In genomic region chr3:100492059-100492809, GRCh38 we compare ENCODE assay signal across 8 cellular contexts. TPM values are rescaled to one million over a fixed set of nuclear protein-coding genes. Genes with fewer than 3 reads are reported as not detected.
DNase-seq lines count a peak whose midpoint lies in the region; ATAC-seq and TF ChIP-seq lines count a peak whose summit lies in the region.

TSS of gene TMEM45A (plus strand) at chr3:100492619. CDS start at chr3:100555212, 62,593 bp downstream.

- peak within 1 kb of the TSS; percentile 54 for H3K4me3 ChIP-seq in lung

- peak within 1 kb of the TSS; percentile 26 to 88 for H3K27ac ChIP-seq in lung (ENCODE audit: low read depth in 1 of 2, low read length in 1 of 2)

- CTCF ChIA-PET in activated CD8-positive, alpha-beta T cell treated with anti-CD3 and anti-CD28 coated beads for 36 hours (lab: Charles Lee): interaction anchor here (0.6 to 0.9 kb wide), 4 partner anchors 11 to 99 kb away, joined by 3 read pairs; no protein-coding TSS in a partner anchor

- no peaks in the 10 kb centered on the region for H3K9me3 Mint-ChIP-seq in activated CD8-positive, alpha-beta T cell treated with anti-CD3 and anti-CD28 coated beads for 36 hours

- intact Hi-C loops in activated CD8-positive, alpha-beta T cell treated with anti-CD3 and anti-CD28 coated beads for 36 hours (cut with micrococcal nuclease): no loop called here

- no peaks in the 10 kb centered on the region for H3K27me3 ChIP-seq in lung (ENCODE audit: control insufficient read depth, insufficient read depth)

- peak within 1 kb of the TSS; percentile 60 for H3K27ac Mint-ChIP-seq in activated CD8-positive, alpha-beta T cell treated with anti-CD3 and anti-CD28 coated beads for 36 hours

- peaks cover 0 to 3% of the 10 kb centered on the region in 2 donors for H3K4me1 ChIP-seq in lung (ENCODE audit: control insufficient read depth in 2 of 2, insufficient read depth in 2 of 2, low read length in 2 of 2)

- no peaks in the 10 kb centered on the region for H3K36me3 ChIP-seq in lung (ENCODE audit: control insufficient read depth in 2 of 2, insufficient read depth in 2 of 2, low read length in 2 of 2)

- ATAC-seq in GM19372 (IDR thresholded peaks at IDR 0.05; ENCODE audit: low read depth, unreplicated experiment): peak; percentile 97
- peak; percentile 98 for ATAC-seq in HG03520 (IDR thresholded peaks at IDR 0.05; ENCODE audit: unreplicated experiment)
- peak; percentile 99 for ATAC-seq in activated CD8-positive, alpha-beta T cell treated with anti-CD3 and anti-CD28 coated beads for 36 hours
- peak; percentile 99 for ATAC-seq in lung (ENCODE audit: insufficient read depth, low FRiP score)

- DNase-seq in C1 segment of cervical spinal cord (lab: John Stamatoyannopoulos, UW) (peak; percentile 25 to 99 (median 84)), NCI-H69 (lab: John Stamatoyannopoulos, UW) (peak; percentile 90), lung (ENCODE audit: low spot score) (peak; percentile 95)
- peak; percentile 82 for DNase-seq in activated CD8-positive, alpha-beta T cell treated with anti-CD3 and anti-CD28 coated beads for 36 hours
- peak; percentile 64 for DNase-seq in effector CD4-positive, alpha-beta T cell
- DNase-seq in stimulated activated CD4-positive, alpha-beta T cell treated with anti-CD3 and anti-CD28 coated beads, TNF-alpha, amount 100 ng/mL, for 1 hour (ENCODE audit: low read depth in 3 of 3, low spot score in 1 of 3): peak in 2 of 3 donors; percentile 49 to 73

- POLR2A ChIA-PET in activated CD8-positive, alpha-beta T cell treated with anti-CD3 and anti-CD28 coated beads for 36 hours (lab: Charles Lee): no interaction called here

- peak within 1 kb of the TSS; percentile 84 for H3K4me3 Mint-ChIP-seq in activated CD8-positive, alpha-beta T cell treated with anti-CD3 and anti-CD28 coated beads for 36 hours

- no peaks in the 10 kb centered on the region for H3K9me3 ChIP-seq in lung (ENCODE audit: control insufficient read depth in 2 of 2, insufficient read depth in 1 of 2, low read length in 1 of 2)

- no peak for TF ChIP-seq CTCF in activated CD8-positive, alpha-beta T cell treated with anti-CD3 and anti-CD28 coated beads for 36 hours (IDR thresholded peaks at IDR 0.05)
- TF ChIP-seq CTCF in lung (IDR thresholded peaks at IDR 0.05; ENCODE audit: control extremely low read depth, extremely low read depth): no peak

- WGBS in lung, 2 donors: 1% methylated on average over 51 to 53 of the region's 53 CpGs

- no peaks in the 10 kb centered on the region for H3K36me3 Mint-ChIP-seq in activated CD8-positive, alpha-beta T cell treated with anti-CD3 and anti-CD28 coated beads for 36 hours (ENCODE audit: low read depth)

- H3K27me3 Mint-ChIP-seq in activated CD8-positive, alpha-beta T cell treated with anti-CD3 and anti-CD28 coated beads for 36 hours: peaks cover 34% of the 10 kb centered on the region

- H3K4me1 Mint-ChIP-seq in activated CD8-positive, alpha-beta T cell treated with anti-CD3 and anti-CD28 coated beads for 36 hours (ENCODE audit: low read depth): peaks cover 7% of the 10 kb centered on the region

RNA-seq across cellular contexts. Expression of gene TMEM45A, which starts in this region (rescaled TPM):
- 1 to 10 TPM; 1.1 to 1.8 TPM for total RNA-seq in activated CD8-positive, alpha-beta T cell treated with anti-CD3 and anti-CD28 coated beads for 36 hours
- total RNA-seq in lung: 10 to 100 TPM; 27.3 to 37.6 TPM
- 10 to 100 TPM in 1 of 2 donors, 1 to 10 TPM in 1; 7.8 to 24.6 TPM for polyA plus RNA-seq in lung

Comparison
In these comparisons a context has a peak if more than half of its experiments do, and no peak if none do; other contexts are left out.
1. Peak in every context shown above with its lines: DNase-seq, ATAC-seq, H3K4me3 ChIP-seq and H3K27ac ChIP-seq.
2. RNA of gene TMEM45A (total RNA-seq): 27.3 to 37.6 TPM in lung; 1.1 to 1.8 TPM in activated CD8-positive, alpha-beta T cell treated with anti-CD3 and anti-CD28 coated beads for 36 hours; every median in the first group is over 10 times any median in the second.